In genomic region chr13:18673794-18674193, GRCh38 we compare ENCODE assay signal across 3 cellular contexts.
DNase-seq lines count a peak whose midpoint lies in the region; ATAC-seq, FAIRE-seq and TF ChIP-seq lines count a peak whose summit lies in the region.
"Not testable (repeated sequence)": the region's sequence is repeated elsewhere in the genome, so short reads cannot be mapped to it uniquely, and the experiment has no call there.

No MANE protein-coding gene starts in this region.

- H3K9ac ChIP-seq in kidney (ENCODE audit: low read length in 2 of 2) = not testable (repeated sequence)

- not testable (repeated sequence) for ATAC-seq in right cardiac atrium

- not testable (repeated sequence) for H3K4me1 ChIP-seq in right cardiac atrium (ENCODE audit: control insufficient read depth, insufficient read depth, low read length); kidney (ENCODE audit: control insufficient read depth in 1 of 2, insufficient read depth in 1 of 2, low read depth in 1 of 2, low read length in 2 of 2); spleen

- H3K27ac ChIP-seq in right cardiac atrium (ENCODE audit: low read length); kidney (ENCODE audit: low read depth in 2 of 2, low read length in 2 of 2); spleen: not testable (repeated sequence)

- not testable (repeated sequence) for H3K36me3 ChIP-seq in kidney (ENCODE audit: control insufficient read depth in 1 of 2, insufficient read depth in 2 of 2, low read length in 2 of 2); spleen

- not testable (repeated sequence) for H3K4me3 ChIP-seq in right cardiac atrium (ENCODE audit: low read length); kidney (ENCODE audit: low read length in 2 of 2); spleen

- 93% methylated on average over 26 of the region's 33 CpGs for WGBS in right cardiac atrium
- WGBS in spleen, 5 donors = 80 to 100% (median 94%) methylated on average over 1 to 27 of the region's 33 CpGs

- H3K27me3 ChIP-seq in right cardiac atrium (ENCODE audit: control insufficient read depth, insufficient read depth); spleen (replicated peaks in 1 of 7): not testable (repeated sequence)

- TF ChIP-seq CTCF in kidney (IDR thresholded peaks at IDR 0.05; ENCODE audit: borderline replicate concordance, extremely low read depth, insufficient read depth); spleen (IDR thresholded peaks at IDR 0.05 in 8 of 11, conservative IDR thresholded peaks at IDR 0.05 in 3 of 11): not testable (repeated sequence)

- intact Hi-C loops in right cardiac atrium (cut with DNase I); kidney (cut with DNase I); spleen (cut with DNase I; ENCODE audit: low total_unique reads): not testable (repeated sequence)

- FAIRE-seq in kidney (lab: Jason Lieb, UNC) = not testable (repeated sequence)

- H3K9me3 ChIP-seq in right cardiac atrium (ENCODE audit: control insufficient read depth, low read length); kidney (ENCODE audit: control insufficient read depth in 1 of 2, low read length in 2 of 2); spleen: not testable (repeated sequence)

- peak in 2 of 3 donors; percentile 39 to 56 for DNase-seq in right cardiac atrium
- DNase-seq in kidney = peak; percentile 69
- peak; percentile 57 for DNase-seq in spleen

- not testable (repeated sequence) for TF ChIP-seq POLR2A in spleen (IDR thresholded peaks at IDR 0.05)
